ENCODE assay signal across 2 cellular contexts in the genomic region with DNA sequence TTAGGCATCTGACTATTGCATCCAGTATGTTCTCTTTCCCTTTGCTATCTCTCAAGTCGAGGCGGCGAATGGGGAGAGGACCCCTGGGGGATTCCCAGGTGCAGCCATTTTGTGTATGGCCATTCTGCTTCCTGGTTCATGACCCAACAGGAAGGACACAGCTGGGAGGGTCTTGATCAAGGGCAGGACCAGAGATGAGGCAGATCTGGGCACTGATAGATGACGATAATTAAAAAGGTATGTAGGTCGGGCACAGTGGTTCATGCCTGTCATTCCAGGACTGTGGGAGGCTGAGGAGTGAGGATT.
A peak's percentile ranks its signal among the peaks of the same experiment; 100 is the strongest.
TF ChIP-seq lines count a peak whose summit lies in the region.

No MANE protein-coding gene starts in this region.

TF ChIP-seq in IMR-90, 13 proteins besides CTCF, POLR2A, EP300 and RAD21:
- TF ChIP-seq MAFK (IDR thresholded peaks at IDR 0.05; ENCODE audit: low read depth, low read length) (no peak), FOS (IDR thresholded peaks at IDR 0.05; ENCODE audit: low read depth, low read length) (no peak), SMC3 (IDR thresholded peaks at IDR 0.05; ENCODE audit: low read depth, low read length) (no peak)
- TF ChIP-seq, protein P1, sequence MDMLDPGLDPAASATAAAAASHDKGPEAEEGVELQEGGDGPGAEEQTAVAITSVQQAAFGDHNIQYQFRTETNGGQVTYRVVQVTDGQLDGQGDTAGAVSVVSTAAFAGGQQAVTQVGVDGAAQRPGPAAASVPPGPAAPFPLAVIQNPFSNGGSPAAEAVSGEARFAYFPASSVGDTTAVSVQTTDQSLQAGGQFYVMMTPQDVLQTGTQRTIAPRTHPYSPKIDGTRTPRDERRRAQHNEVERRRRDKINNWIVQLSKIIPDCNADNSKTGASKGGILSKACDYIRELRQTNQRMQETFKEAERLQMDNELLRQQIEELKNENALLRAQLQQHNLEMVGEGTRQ (IDR thresholded peaks at IDR 0.05; ENCODE audit: low read depth, low read length): no peak
- TF ChIP-seq, protein P2, sequence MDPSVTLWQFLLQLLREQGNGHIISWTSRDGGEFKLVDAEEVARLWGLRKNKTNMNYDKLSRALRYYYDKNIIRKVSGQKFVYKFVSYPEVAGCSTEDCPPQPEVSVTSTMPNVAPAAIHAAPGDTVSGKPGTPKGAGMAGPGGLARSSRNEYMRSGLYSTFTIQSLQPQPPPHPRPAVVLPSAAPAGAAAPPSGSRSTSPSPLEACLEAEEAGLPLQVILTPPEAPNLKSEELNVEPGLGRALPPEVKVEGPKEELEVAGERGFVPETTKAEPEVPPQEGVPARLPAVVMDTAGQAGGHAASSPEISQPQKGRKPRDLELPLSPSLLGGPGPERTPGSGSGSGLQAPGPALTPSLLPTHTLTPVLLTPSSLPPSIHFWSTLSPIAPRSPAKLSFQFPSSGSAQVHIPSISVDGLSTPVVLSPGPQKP (IDR thresholded peaks at IDR 0.05; ENCODE audit: borderline replicate concordance, low read depth, low read length): no peak

TF ChIP-seq in GM12878, 131 proteins besides CTCF, POLR2A, EP300 and RAD21:
- TF ChIP-seq NR2C1 (IDR thresholded peaks at IDR 0.05) (0 out of 2 replicates have a peak, but pooled peaks have one; percentile 40), REST (IDR thresholded peaks at IDR 0.05; ENCODE audit: low read depth, low read length) (no peak)
